ENCODE assay signal across 10 cellular contexts in genomic region chr13:51619614-51620013, GRCh38. TPM values are rescaled to one million over a fixed set of nuclear protein-coding genes. Genes with fewer than 3 reads are reported as not detected.
DNase-seq lines count a peak whose midpoint lies in the region; ATAC-seq and TF ChIP-seq lines count a peak whose summit lies in the region.
"Had no signal": no experiment of that assay in that cellular context is flagged by ENCODE, and none has a peak within 500 bp of the region (broad histone marks: within the 10 kb centered on the region; RNA-seq: fewer than 3 reads in every experiment).

No MANE protein-coding gene starts in this region.

- H3K27me3 ChIP-seq in fibroblast of lung (ENCODE audit: control insufficient read depth, insufficient read depth, low read length): no peaks in the 10 kb centered on the region
- H3K27me3 ChIP-seq: esophagus muscularis mucosa had no signal

- H3K36me3 Mint-ChIP-seq in activated CD8-positive, alpha-beta memory T cell treated with anti-CD3 and anti-CD28 coated beads, Interleukin-2, amount 10 ng/mL, durations not matched to agents 7 days and 5 days: no peaks in the 10 kb centered on the region

- peaks cover 19% of the 10 kb centered on the region for H3K4me1 ChIP-seq in fibroblast of lung (ENCODE audit: control insufficient read depth, extremely low read depth, insufficient read depth, low read length)

- H3K4me3 ChIP-seq in fibroblast of lung (replicated peaks in 1 of 4; ENCODE audit: control extremely low read depth in 1 of 4, insufficient read depth in 1 of 4, low read depth in 3 of 4, low read length in 4 of 4): no peak overlapping the region
- H3K4me3 ChIP-seq: esophagus muscularis mucosa had no signal

- POLR2A ChIA-PET in RWPE1 (lab: Yijun Ruan, JAX; ENCODE audit: low non-redundant PET): no interaction called here

- H2AFZ ChIP-seq in fibroblast of lung (ENCODE audit: low read length): no peak overlapping the region

- H4K20me1 ChIP-seq in fibroblast of lung (ENCODE audit: control insufficient read depth, extremely low read depth, insufficient read depth, low read length): no peaks in the 10 kb centered on the region

- H3K27ac ChIP-seq in RWPE1 (0 out of 2 replicates have a peak overlapping the region, but pooled peaks have one; percentile 72), fibroblast of lung (ENCODE audit: insufficient read depth, low read length) (peak overlapping the region; percentile 56)
- H3K27ac ChIP-seq: C4-2B, esophagus muscularis mucosa had no signal

- H3K79me2 ChIP-seq in fibroblast of lung (ENCODE audit: control insufficient read depth, insufficient read depth, low read length): peaks cover 27% of the 10 kb centered on the region

- peak; percentile 23 for ATAC-seq in activated CD8-positive, alpha-beta memory T cell treated with anti-CD3 and anti-CD28 coated beads, Interleukin-2, amount 10 ng/mL, durations not matched to agents 7 days and 5 days
- ATAC-seq in GM19452 (IDR thresholded peaks at IDR 0.05; ENCODE audit: unreplicated experiment) (no peak), GM18498 (IDR thresholded peaks at IDR 0.05; ENCODE audit: unreplicated experiment) (no peak)

- H3K4me1 Mint-ChIP-seq in activated CD8-positive, alpha-beta memory T cell treated with anti-CD3 and anti-CD28 coated beads, Interleukin-2, amount 10 ng/mL, durations not matched to agents 7 days and 5 days: peaks cover 23% of the 10 kb centered on the region

- no peak overlapping the region for H3K27ac Mint-ChIP-seq in activated CD8-positive, alpha-beta memory T cell treated with anti-CD3 and anti-CD28 coated beads, Interleukin-2, amount 10 ng/mL, durations not matched to agents 7 days and 5 days

- H3K9me3 Mint-ChIP-seq in activated CD8-positive, alpha-beta memory T cell treated with anti-CD3 and anti-CD28 coated beads, Interleukin-2, amount 10 ng/mL, durations not matched to agents 7 days and 5 days (ENCODE audit: low read depth): no peaks in the 10 kb centered on the region

- no peaks in the 10 kb centered on the region for H3K9me3 ChIP-seq in fibroblast of lung (ENCODE audit: control insufficient read depth, insufficient read depth, low read depth, low read length)
- H3K9me3 ChIP-seq: esophagus muscularis mucosa had no signal

- DNase-seq in activated CD8-positive, alpha-beta memory T cell treated with anti-CD3 and anti-CD28 coated beads, Interleukin-2, amount 10 ng/mL, durations not matched to agents 7 days and 5 days: no peak
- DNase-seq in activated CD8-positive, alpha-beta memory T cell treated with anti-CD3 and anti-CD28 coated beads, Interleukin-2, amount 50 U/mL, for 4 hours: no peak
- no peak for DNase-seq in RWPE1 (ENCODE audit: low spot score)
- DNase-seq in fibroblast of lung (ENCODE audit: low read depth in 2 of 2): peak; percentile 68 to 84
- peak; percentile 61 for DNase-seq in superior temporal gyrus (ENCODE audit: extremely low spot score)
- no peak for DNase-seq in SW480 (ENCODE audit: low spot score)

- no peak for TF ChIP-seq CTCF in RWPE1 (conservative IDR thresholded peaks at IDR 0.05; ENCODE audit: low read depth)
- TF ChIP-seq CTCF in fibroblast of lung (conservative IDR thresholded peaks at IDR 0.05 in 1 of 2, IDR thresholded peaks at IDR 0.05 in 1 of 2; ENCODE audit: low read depth in 1 of 2, low read length in 2 of 2): no peak

- CTCF ChIA-PET in activated CD8-positive, alpha-beta memory T cell treated with anti-CD3 and anti-CD28 coated beads, Interleukin-2, amount 10 ng/mL, durations not matched to agents 7 days and 5 days (lab: Charles Lee): interaction anchor here (0.7 kb wide), 1 partner anchor 175 kb away, joined by 3 read pairs; no protein-coding TSS in a partner anchor
- CTCF ChIA-PET in RWPE1 (lab: Yijun Ruan, JAX): no interaction called here

- no peak overlapping the region for H3K9ac ChIP-seq in fibroblast of lung (ENCODE audit: insufficient read depth, low read length)

- no peak overlapping the region for H3K4me3 Mint-ChIP-seq in activated CD8-positive, alpha-beta memory T cell treated with anti-CD3 and anti-CD28 coated beads, Interleukin-2, amount 10 ng/mL, durations not matched to agents 7 days and 5 days

- H3K4me2 ChIP-seq in fibroblast of lung (ENCODE audit: extremely low read depth, insufficient read depth, low read length): peak overlapping the region; percentile 41

- no peaks in the 10 kb centered on the region for H3K27me3 Mint-ChIP-seq in activated CD8-positive, alpha-beta memory T cell treated with anti-CD3 and anti-CD28 coated beads, Interleukin-2, amount 10 ng/mL, durations not matched to agents 7 days and 5 days

- H3K36me3 ChIP-seq in fibroblast of lung (ENCODE audit: control insufficient read depth, insufficient read depth, low read length): no peaks in the 10 kb centered on the region
- H3K36me3 ChIP-seq: esophagus muscularis mucosa had no signal

RNA-seq across cellular contexts. Expression of gene WDFY2, which starts 35.4 kb away (rescaled TPM):
- 10 to 100 TPM in 1 of 2 experiments, 1 to 10 TPM in 1; 9.1 to 11.9 TPM for total RNA-seq in activated CD8-positive, alpha-beta memory T cell treated with anti-CD3 and anti-CD28 coated beads, Interleukin-2, amount 10 ng/mL, durations not matched to agents 7 days and 5 days
- 5.9 and 9.2 TPM in 2 replicates for total RNA-seq in fibroblast of lung
- polyA plus RNA-seq in fibroblast of lung: 4.9 and 5.0 TPM in 2 replicates
- polyA plus RNA-seq in fibroblast of lung (2012): 4.4 and 4.5 TPM in 2 replicates
- 8.3 and 10.2 TPM in 2 replicates for polyA minus RNA-seq in fibroblast of lung (ENCODE audit: low replicate concordance)

Comparison
In these comparisons a context has a peak if more than half of its experiments do, and no peak if none do; other contexts are left out.
1. DNase-seq: peak in fibroblast of lung (2 of 2) and superior temporal gyrus (single experiment); none in activated CD8-positive, alpha-beta memory T cell treated with anti-CD3 and anti-CD28 coated beads, Interleukin-2, amount 10 ng/mL, durations not matched to agents 7 days and 5 days (single experiment), activated CD8-positive, alpha-beta memory T cell treated with anti-CD3 and anti-CD28 coated beads, Interleukin-2, amount 50 U/mL, for 4 hours (single experiment), RWPE1 (single experiment) and SW480 (single experiment).